8 cellular contexts compared by ENCODE assay signal in the genomic region with DNA sequence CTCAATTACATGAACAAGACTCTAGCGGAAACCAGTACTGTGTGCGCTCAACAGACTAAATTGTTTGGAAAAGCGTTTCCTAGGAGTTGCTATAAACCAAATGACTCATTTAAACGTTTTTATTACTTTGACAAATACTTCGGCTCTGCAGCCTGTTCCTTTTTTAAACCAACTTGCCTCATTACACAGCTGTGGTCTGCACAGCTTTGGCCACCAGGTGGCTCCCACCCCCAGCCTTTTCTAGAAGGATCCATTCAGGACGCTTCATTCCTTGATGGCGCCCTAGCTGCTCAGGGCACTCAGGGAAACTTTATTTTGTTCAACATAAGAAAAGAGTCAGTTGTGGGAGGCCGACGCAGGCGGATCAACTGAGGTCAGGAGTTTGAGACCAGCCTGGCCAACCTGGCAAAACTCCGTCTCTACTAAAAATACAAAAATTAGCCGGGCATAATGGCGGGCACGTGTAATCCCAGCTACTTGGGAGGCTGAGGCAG. TPM values are rescaled to one million over a fixed set of nuclear protein-coding genes. Genes with fewer than 3 reads are reported as not detected.
DNase-seq lines count a peak whose midpoint lies in the region; ATAC-seq, FAIRE-seq and TF ChIP-seq lines count a peak whose summit lies in the region.

No MANE protein-coding gene starts in this region.

- H3K9me3 ChIP-seq in neuronal stem cell (replicated peaks in 1 of 2; ENCODE audit: control insufficient read depth in 2 of 2, insufficient read depth in 1 of 2, low read depth in 1 of 2, low read length in 2 of 2): no peaks in the 10 kb centered on the region
- H3K9me3 ChIP-seq in stomach smooth muscle (ENCODE audit: control insufficient read depth in 2 of 2, low read length in 2 of 2): no peaks in the 10 kb centered on the region

- no peaks in the 10 kb centered on the region for H3K4me1 ChIP-seq in foreskin keratinocyte
- peaks cover 0 to 4% of the 10 kb centered on the region in 2 donors for H3K4me1 ChIP-seq in neuronal stem cell (ENCODE audit: control insufficient read depth in 2 of 2, insufficient read depth in 1 of 2, low read depth in 1 of 2, low read length in 2 of 2)
- peaks cover 5% of the 10 kb centered on the region for H3K4me1 ChIP-seq in stomach smooth muscle (ENCODE audit: control insufficient read depth, insufficient read depth, low read length)

- H2BK15ac ChIP-seq in neuronal stem cell (ENCODE audit: low read length): no peak overlapping the region

- peak overlapping the region; percentile 79 for H2AFZ ChIP-seq in neuronal stem cell (ENCODE audit: low read length)

- H3K27me3 ChIP-seq in foreskin keratinocyte (peaks cover 12% of the 10 kb centered on the region), neuronal stem cell (ENCODE audit: control insufficient read depth in 3 of 3, insufficient read depth in 3 of 3, low read depth in 1 of 3, low read length in 3 of 3) (peaks cover 0 to 11% (median 9%) of the 10 kb centered on the region in 3 experiments), stomach smooth muscle (ENCODE audit: control insufficient read depth in 1 of 2, insufficient read depth in 2 of 2, low read length in 2 of 2) (peaks cover 0 to 2% of the 10 kb centered on the region in 2 donors)

- FAIRE-seq in GM18507 (lab: Jason Lieb, UNC): peak; percentile 82

- DNase-seq in ACHN: peak; percentile 87
- DNase-seq in GM18507 (ENCODE audit: extremely low spot score, insufficient read length, low read depth): peak; percentile 38
- DNase-seq in Kasumi-1 (lab: John Stamatoyannopoulos, UW): peak; percentile 74
- DNase-seq in SIG-M5 (lab: John Stamatoyannopoulos, UW): peak; percentile 82
- DNase-seq in activated effector memory CD4-positive, alpha-beta T cell treated with Interleukin-2 at 50 U/mL for 16 hours: peak; percentile 31
- peak; percentile 82 to 90 for DNase-seq in foreskin keratinocyte
- peak; percentile 54 for DNase-seq in neuronal stem cell (ENCODE audit: low spot score)

- H3K9ac ChIP-seq in neuronal stem cell (ENCODE audit: low read depth, low read length, poor library complexity) (no peak overlapping the region), stomach smooth muscle (ENCODE audit: low read length in 2 of 2) (peak overlapping the region in 1 of 2 donors; percentile 60)

- H3K4me3 ChIP-seq in neuronal stem cell (ENCODE audit: low read length in 2 of 2) (no peak overlapping the region), stomach smooth muscle (ENCODE audit: low read length in 2 of 2) (peak overlapping the region; percentile 36 to 49)

- no peak overlapping the region for H4K8ac ChIP-seq in neuronal stem cell (ENCODE audit: low read depth, low read length)

- no peak overlapping the region for H4K91ac ChIP-seq in neuronal stem cell (ENCODE audit: low read depth, low read length, poor library complexity)

- ATAC-seq in foreskin keratinocyte: peak; percentile 96

- H3K4ac ChIP-seq in neuronal stem cell (ENCODE audit: low read length): no peak overlapping the region

- H3K4me2 ChIP-seq in neuronal stem cell (ENCODE audit: insufficient read depth, low read length, poor library complexity, severe bottlenecking): no peak overlapping the region

- no peaks in the 10 kb centered on the region for H3K36me3 ChIP-seq in neuronal stem cell (replicated peaks in 1 of 2; ENCODE audit: control insufficient read depth in 2 of 2, insufficient read depth in 2 of 2, low read length in 2 of 2)
- H3K36me3 ChIP-seq in stomach smooth muscle (ENCODE audit: control insufficient read depth in 2 of 2, insufficient read depth in 2 of 2, low read length in 2 of 2): no peaks in the 10 kb centered on the region

- H3K14ac ChIP-seq in neuronal stem cell (ENCODE audit: low read length): no peak overlapping the region

- no CpG with 5 or more reads among the region's 14 CpGs for WGBS in neuronal stem cell (ENCODE audit: extremely low coverage in 2 of 2, insufficient read length in 2 of 2, insufficient replicate concordance in 1 of 2), 2 donors

- H2BK5ac ChIP-seq in neuronal stem cell (ENCODE audit: low read length): no peak overlapping the region

- H2BK120ac ChIP-seq in neuronal stem cell (ENCODE audit: low read depth, low read length): no peak overlapping the region

- peak; percentile 99 for TF ChIP-seq CTCF in foreskin keratinocyte (conservative IDR thresholded peaks at IDR 0.05)

- no peaks in the 10 kb centered on the region for H3K79me1 ChIP-seq in neuronal stem cell (ENCODE audit: low read depth, low read length)

- no peak overlapping the region for H3K18ac ChIP-seq in neuronal stem cell (ENCODE audit: low read length)

- H3K23ac ChIP-seq in neuronal stem cell (ENCODE audit: low read depth, low read length, poor library complexity): no peak overlapping the region

- no peak overlapping the region for H2BK12ac ChIP-seq in neuronal stem cell (ENCODE audit: low read length)

- in situ Hi-C loops in ACHN (cut with HindIII; ENCODE audit: low pct_ligation_motif_present, low pct_unique_long_range_greater_than_20kb, low sequenced_read_pairs): no loop called here

- H2AK5ac ChIP-seq in neuronal stem cell (ENCODE audit: low read depth, low read length): no peak overlapping the region

- H3K27ac ChIP-seq in foreskin keratinocyte (no peak overlapping the region), neuronal stem cell (replicated peaks; ENCODE audit: low read length) (no peak overlapping the region), stomach smooth muscle (ENCODE audit: low read length) (peak overlapping the region; percentile 41)

RNA-seq across cellular contexts. Expression of a gene that starts 41.0 kb away (rescaled TPM):
- 21.1 and 22.5 TPM in 2 replicates for total RNA-seq in foreskin keratinocyte
- polyA plus RNA-seq in foreskin keratinocyte: 3.3 and 3.6 TPM in 2 replicates
- polyA plus RNA-seq in neuronal stem cell (2013, experiment 1 of 2): 9.9 TPM
- 9.9 TPM for polyA plus RNA-seq in neuronal stem cell (2013, experiment 2 of 2)

Comparison
In these comparisons a context has a peak if more than half of its experiments do, and no peak if none do; other contexts are left out.
1. DNase-seq: peak in every context shown above with its lines; median percentile 87 in ACHN; 86 in foreskin keratinocyte; 82 in SIG-M5; 74 in Kasumi-1; 54 in neuronal stem cell; 38 in GM18507; 31 in activated effector memory CD4-positive, alpha-beta T cell treated with Interleukin-2 at 50 U/mL for 16 hours.
2. H3K4me3 ChIP-seq: peak in stomach smooth muscle (2 of 2); none in neuronal stem cell (0 of 2).